12 cellular contexts compared by ENCODE assay signal in the genomic region with DNA sequence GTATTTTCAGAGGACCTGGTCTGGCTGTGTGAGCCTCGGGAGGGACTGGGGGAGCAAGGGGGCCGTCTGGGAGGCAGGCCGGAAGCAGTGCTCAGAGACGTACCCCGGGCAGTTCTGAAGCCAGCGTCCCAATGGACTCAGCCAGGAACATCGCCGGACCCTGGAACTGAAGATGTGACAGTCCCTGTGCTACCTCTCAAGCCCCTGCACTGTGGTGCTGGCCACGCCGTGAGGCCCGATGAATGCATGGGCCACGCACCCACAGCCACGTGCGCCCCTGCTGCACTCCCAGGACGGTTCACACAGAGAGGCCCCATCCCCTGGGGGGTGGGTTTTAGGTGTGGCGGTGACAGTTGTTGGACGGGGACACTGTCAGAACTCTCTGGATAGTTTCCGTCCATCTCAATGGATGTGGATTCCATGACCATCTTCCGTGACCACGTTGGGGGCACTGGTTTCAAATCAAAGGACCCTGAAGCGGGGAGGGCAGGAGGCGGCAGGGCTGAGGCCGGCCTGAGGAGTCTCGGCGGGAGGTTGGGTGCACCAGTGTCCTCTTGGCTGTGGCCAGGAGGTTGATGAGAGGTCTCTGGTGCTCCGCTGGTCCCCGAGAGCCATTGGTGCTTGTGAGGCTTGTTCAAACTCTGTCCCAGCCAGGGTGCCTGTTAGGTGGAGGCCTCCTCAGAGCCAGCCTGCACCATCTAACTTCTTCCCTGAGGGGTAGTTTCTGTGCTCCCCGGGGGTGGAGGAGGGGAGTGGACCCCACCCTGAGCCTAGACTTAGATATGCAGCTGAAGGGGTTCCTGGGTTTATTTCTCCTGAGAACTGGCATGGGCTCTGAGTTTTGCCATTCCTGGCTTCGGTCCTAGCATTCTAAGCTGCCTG.
"Had no signal": no experiment of that assay in that cellular context is flagged by ENCODE, and none has a peak within 500 bp of the region (broad histone marks: within the 10 kb centered on the region; RNA-seq: fewer than 3 reads in every experiment).

No MANE protein-coding gene starts in this region.

- H3K27ac Mint-ChIP-seq: activated CD4-positive, alpha-beta T cell treated with anti-CD3 and anti-CD28 coated beads for 36 hours; activated CD8-positive, alpha-beta T cell treated with anti-CD3 and anti-CD28 coated beads for 36 hours; activated naive CD4-positive, alpha-beta T cell treated with anti-CD3 and anti-CD28 coated beads, Interleukin-2, amount 10 ng/mL, durations not matched to agents 7 days and 5 days; activated T-helper 1 cell treated with anti-CD3 and anti-CD28 coated beads, Interleukin-12 subunit alpha, Interleukin-12 subunit beta, Interleukin-2, Interleukin-4 antibody, amounts not matched to agents 30 ng/mL and 10 ng/mL and 1 ng/mL, durations not matched to agents 14 hours and 24 hours and 36 hours; stimulated activated effector memory CD8-positive, alpha-beta T cell treated with anti-CD3 and anti-CD28 coated beads, Interleukin-12 subunit alpha, Interleukin-12 subunit beta, amount 100 ng/mL, for 72 hours had no signal

- H3K4me1 Mint-ChIP-seq: activated CD4-positive, alpha-beta T cell treated with anti-CD3 and anti-CD28 coated beads for 36 hours; activated naive CD4-positive, alpha-beta T cell treated with anti-CD3 and anti-CD28 coated beads, Interleukin-2, amount 10 ng/mL, durations not matched to agents 7 days and 5 days; central memory CD8-positive, alpha-beta T cell; stimulated activated effector memory CD8-positive, alpha-beta T cell treated with anti-CD3 and anti-CD28 coated beads, Interleukin-12 subunit alpha, Interleukin-12 subunit beta, amount 100 ng/mL, for 72 hours had no signal

- H3K4me3 ChIP-seq: adrenal gland, hepatocyte, lower lobe of right lung, smooth muscle cell, tibial nerve had no signal

- H3K36me3 Mint-ChIP-seq: activated naive CD4-positive, alpha-beta T cell treated with anti-CD3 and anti-CD28 coated beads, Interleukin-2, amount 10 ng/mL, durations not matched to agents 7 days and 5 days; stimulated activated effector memory CD8-positive, alpha-beta T cell treated with anti-CD3 and anti-CD28 coated beads, Interleukin-12 subunit alpha, Interleukin-12 subunit beta, amount 100 ng/mL, for 72 hours had no signal

- H3K9me3 Mint-ChIP-seq: activated CD8-positive, alpha-beta T cell treated with anti-CD3 and anti-CD28 coated beads for 36 hours; activated naive CD4-positive, alpha-beta T cell treated with anti-CD3 and anti-CD28 coated beads, Interleukin-2, amount 10 ng/mL, durations not matched to agents 7 days and 5 days; activated T-helper 1 cell treated with anti-CD3 and anti-CD28 coated beads, Interleukin-12 subunit alpha, Interleukin-12 subunit beta, Interleukin-2, Interleukin-4 antibody, amounts not matched to agents 30 ng/mL and 10 ng/mL and 1 ng/mL, durations not matched to agents 14 hours and 24 hours and 36 hours; central memory CD8-positive, alpha-beta T cell; stimulated activated effector memory CD8-positive, alpha-beta T cell treated with anti-CD3 and anti-CD28 coated beads, Interleukin-12 subunit alpha, Interleukin-12 subunit beta, amount 100 ng/mL, for 72 hours had no signal

- H3K36me3 ChIP-seq: adrenal gland, neutrophil had no signal

- DNase-seq: lower lobe of right lung had no signal

- H3K27me3 ChIP-seq: adrenal gland, hepatocyte, tibial nerve had no signal

- H3K27ac ChIP-seq: adrenal gland, hepatocyte, lower lobe of right lung, neutrophil had no signal

- H3K4me1 ChIP-seq: adrenal gland had no signal

- H3K4me3 Mint-ChIP-seq: activated CD4-positive, alpha-beta T cell treated with anti-CD3 and anti-CD28 coated beads for 36 hours; activated CD8-positive, alpha-beta T cell treated with anti-CD3 and anti-CD28 coated beads for 36 hours; activated naive CD4-positive, alpha-beta T cell treated with anti-CD3 and anti-CD28 coated beads, Interleukin-2, amount 10 ng/mL, durations not matched to agents 7 days and 5 days; activated T-helper 1 cell treated with anti-CD3 and anti-CD28 coated beads, Interleukin-12 subunit alpha, Interleukin-12 subunit beta, Interleukin-2, Interleukin-4 antibody, amounts not matched to agents 30 ng/mL and 10 ng/mL and 1 ng/mL, durations not matched to agents 14 hours and 24 hours and 36 hours; central memory CD8-positive, alpha-beta T cell; stimulated activated effector memory CD8-positive, alpha-beta T cell treated with anti-CD3 and anti-CD28 coated beads, Interleukin-12 subunit alpha, Interleukin-12 subunit beta, amount 100 ng/mL, for 72 hours had no signal

- H3K9me3 ChIP-seq: adrenal gland, lower lobe of right lung, neutrophil, tibial nerve had no signal
